8 cellular contexts compared by ENCODE assay signal in the genomic region with DNA sequence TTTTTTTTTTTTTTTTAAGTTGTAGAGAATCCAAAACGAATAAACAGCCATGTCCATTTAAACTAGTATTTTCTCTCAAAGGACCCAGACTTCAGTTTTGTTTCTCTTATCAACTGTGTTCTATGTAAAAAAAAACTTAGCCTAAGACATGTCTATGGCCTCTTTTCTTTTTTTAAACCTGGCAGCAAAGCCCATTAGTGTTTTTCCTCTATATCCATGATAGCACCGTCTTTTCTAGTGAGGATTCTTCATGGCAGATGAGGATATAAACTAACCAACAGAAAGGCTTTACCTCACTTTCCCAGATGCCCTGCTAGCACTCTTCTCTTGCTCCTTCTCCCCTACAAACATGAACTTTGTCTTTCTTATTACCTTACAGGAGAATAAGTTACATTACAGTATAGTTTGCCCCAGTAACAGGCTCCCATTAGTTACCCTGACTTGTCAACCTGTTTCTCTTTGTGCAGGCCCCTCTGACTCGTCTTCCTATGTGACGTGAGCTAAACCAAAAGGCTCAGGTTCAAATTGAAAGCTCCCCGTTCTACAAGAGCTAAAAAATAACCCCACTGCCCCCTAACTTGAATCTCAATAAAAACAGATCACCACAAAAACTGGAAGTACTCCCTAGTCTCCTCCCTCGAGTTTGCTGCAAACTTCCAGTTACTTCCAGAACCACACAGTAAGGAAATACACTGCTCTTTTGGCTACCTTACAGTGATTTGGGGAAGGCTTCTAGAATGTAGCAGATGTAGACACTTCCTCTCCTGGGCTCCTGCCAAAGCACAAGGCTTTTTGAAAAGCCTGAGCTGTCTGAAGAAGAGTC. TPM values are rescaled to one million over a fixed set of nuclear protein-coding genes. Genes with fewer than 3 reads are reported as not detected.
A peak's percentile ranks its signal among the peaks of the same experiment; 100 is the strongest.
DNase-seq lines count a peak whose midpoint lies in the region; FAIRE-seq and TF ChIP-seq lines count a peak whose summit lies in the region.

No MANE protein-coding gene starts in this region.

- CTCF ChIA-PET in activated naive CD4-positive, alpha-beta T cell treated with anti-CD3 and anti-CD28 coated beads for 36 hours (lab: Charles Lee) = interaction anchor here (1.4 kb wide), 1 partner anchor 17 kb away, joined by 4 read pairs; no protein-coding TSS in a partner anchor

- H3K9me3 Mint-ChIP-seq in activated naive CD4-positive, alpha-beta T cell treated with anti-CD3 and anti-CD28 coated beads for 36 hours = no peaks in the 10 kb centered on the region

- peak; percentile 58 for FAIRE-seq in islet of Langerhans (lab: Jason Lieb, UNC)

- peak overlapping the region; percentile 48 to 88 (median 78) for H3K9ac ChIP-seq in subcutaneous abdominal adipose tissue (ENCODE audit: low read length in 5 of 5)

- H3K4me1 ChIP-seq in ascending aorta (peaks cover 0 to 10% of the 10 kb centered on the region in 2 donors), subcutaneous abdominal adipose tissue (ENCODE audit: control insufficient read depth in 5 of 5, insufficient read depth in 5 of 5, low read length in 5 of 5) (peaks cover 0 to 14% (median 11%) of the 10 kb centered on the region in 5 donors)

- peaks cover 6 to 21% of the 10 kb centered on the region in 2 donors for H3K36me3 ChIP-seq in ascending aorta
- H3K36me3 ChIP-seq in subcutaneous abdominal adipose tissue (ENCODE audit: control insufficient read depth in 5 of 5, insufficient read depth in 5 of 5, low read length in 5 of 5) = peaks cover 2 to 14% (median 7%) of the 10 kb centered on the region in 5 donors

- DNase-seq in activated naive CD4-positive, alpha-beta T cell treated with anti-CD3 and anti-CD28 coated beads for 36 hours = no peak
- DNase-seq in activated naive CD4-positive, alpha-beta T cell (lab: John Stamatoyannopoulos, UW) = no peak
- peak in 1 of 2 donors; percentile 68 for DNase-seq in ascending aorta (ENCODE audit: low spot score in 2 of 2)
- DNase-seq in NAMALWA (ENCODE audit: low spot score) = no peak
- DNase-seq in stimulated activated CD4-positive, alpha-beta T cell treated with anti-CD3 and anti-CD28 coated beads, Interleukin-2, amount 100 ng/mL, for 24 hours = no peak
- DNase-seq in activated CD4-positive, alpha-beta T cell treated with anti-CD3 and anti-CD28 coated beads for 48 hours = no peak

- TF ChIP-seq CTCF in ascending aorta (IDR thresholded peaks at IDR 0.05) = no peak

- peaks cover 13% of the 10 kb centered on the region for H3K36me3 Mint-ChIP-seq in activated naive CD4-positive, alpha-beta T cell treated with anti-CD3 and anti-CD28 coated beads for 36 hours (ENCODE audit: low read depth)

- H3K27ac Mint-ChIP-seq in activated naive CD4-positive, alpha-beta T cell treated with anti-CD3 and anti-CD28 coated beads for 36 hours = peak overlapping the region; percentile 39

- H3K4me1 Mint-ChIP-seq in activated naive CD4-positive, alpha-beta T cell treated with anti-CD3 and anti-CD28 coated beads for 36 hours (ENCODE audit: low read depth) = peaks cover 12% of the 10 kb centered on the region

- intact Hi-C loops in activated naive CD4-positive, alpha-beta T cell treated with anti-CD3 and anti-CD28 coated beads for 36 hours (cut with micrococcal nuclease) = no loop called here
- intact Hi-C loops in ascending aorta (cut with DNase I) = no loop called here

- H3K4me3 ChIP-seq in ascending aorta = peak overlapping the region; percentile 41
- H3K4me3 ChIP-seq in subcutaneous abdominal adipose tissue (ENCODE audit: low read depth in 1 of 5, low read length in 5 of 5) = peak overlapping the region; percentile 31 to 54 (median 44)

- no peaks in the 10 kb centered on the region for H3K27me3 Mint-ChIP-seq in activated naive CD4-positive, alpha-beta T cell treated with anti-CD3 and anti-CD28 coated beads for 36 hours (ENCODE audit: low read depth)

- H3K4me3 Mint-ChIP-seq in activated naive CD4-positive, alpha-beta T cell treated with anti-CD3 and anti-CD28 coated beads for 36 hours = no peak overlapping the region

- peak overlapping the region; percentile 71 to 75 for H3K27ac ChIP-seq in ascending aorta
- peak overlapping the region; percentile 98 for H3K27ac ChIP-seq in subcutaneous abdominal adipose tissue (ENCODE audit: low read depth, low read length)

- H3K27me3 ChIP-seq in ascending aorta (no peaks in the 10 kb centered on the region), subcutaneous abdominal adipose tissue (ENCODE audit: control insufficient read depth in 5 of 5, insufficient read depth in 4 of 5, low read length in 5 of 5) (no peaks in the 10 kb centered on the region)

- no peaks in the 10 kb centered on the region for H3K9me3 ChIP-seq in ascending aorta
- H3K9me3 ChIP-seq in subcutaneous abdominal adipose tissue (ENCODE audit: control insufficient read depth in 5 of 5, low read length in 5 of 5) = no peaks in the 10 kb centered on the region

RNA-seq across cellular contexts. Expression of a gene that starts 20.1 kb away (rescaled TPM):
- 10 to 100 TPM; 15.3 to 15.9 TPM for total RNA-seq in activated naive CD4-positive, alpha-beta T cell treated with anti-CD3 and anti-CD28 coated beads for 36 hours
- 6.9 TPM for total RNA-seq in ascending aorta

RNA-seq across cellular contexts. Expression of a gene that starts 33.7 kb away (rescaled TPM):
- total RNA-seq in activated naive CD4-positive, alpha-beta T cell treated with anti-CD3 and anti-CD28 coated beads for 36 hours = under 1 TPM; 0.72 to 0.83 TPM
- 7.6 TPM for total RNA-seq in ascending aorta
